ENCODE assay signal across 8 cellular contexts in genomic region chr2:32061973-32062861, GRCh38. TPM values are rescaled to one million over a fixed set of nuclear protein-coding genes. Genes with fewer than 3 reads are reported as not detected.
A peak's percentile ranks its signal among the peaks of the same experiment; 100 is the strongest.
DNase-seq lines count a peak whose midpoint lies in the region; ATAC-seq and TF ChIP-seq lines count a peak whose summit lies in the region.

No MANE protein-coding gene starts in this region.

- DNase-seq in COLO829 (ENCODE audit: low spot score) (peak; percentile 48), HPDE6-E6E7 (ENCODE audit: extremely low spot score) (peak; percentile 60), RWPE2 (ENCODE audit: low spot score) (no peak), dorsolateral prefrontal cortex (peak in 1 of 10 donors; percentile 39), lung (ENCODE audit: low spot score) (peak; percentile 45), NCI-H128 (lab: John Stamatoyannopoulos, UW; ENCODE audit: unreplicated experiment) (no peak)
- no peak for DNase-seq in activated CD4-positive, alpha-beta T cell treated with anti-CD3 and anti-CD28 coated beads, Interleukin-2, amount 50 U/mL, for 4 hours

- H3K9me3 ChIP-seq in RWPE2 (ENCODE audit: severe bottlenecking) (no peaks in the 10 kb centered on the region), lung (ENCODE audit: control insufficient read depth in 2 of 2, insufficient read depth in 1 of 2, low read length in 1 of 2) (no peaks in the 10 kb centered on the region), thymus (ENCODE audit: control insufficient read depth) (no peaks in the 10 kb centered on the region)

- peaks cover 4% of the 10 kb centered on the region for H3K4me1 ChIP-seq in RWPE2 (ENCODE audit: insufficient read depth, poor library complexity, severe bottlenecking)
- H3K4me1 ChIP-seq in lung (ENCODE audit: control insufficient read depth in 2 of 2, insufficient read depth in 2 of 2, low read length in 2 of 2) = peaks cover 2 to 6% of the 10 kb centered on the region in 2 donors
- H3K4me1 ChIP-seq in thymus (ENCODE audit: control insufficient read depth, insufficient read depth, low read length) = peaks cover 2% of the 10 kb centered on the region

- H3K27me3 ChIP-seq in RWPE2 (ENCODE audit: insufficient read depth, poor library complexity, severe bottlenecking) (no peaks in the 10 kb centered on the region), dorsolateral prefrontal cortex (no peaks in the 10 kb centered on the region), lung (ENCODE audit: control insufficient read depth, insufficient read depth) (no peaks in the 10 kb centered on the region), thymus (ENCODE audit: control insufficient read depth, insufficient read depth) (no peaks in the 10 kb centered on the region)

- H3K27ac ChIP-seq in RWPE2 (ENCODE audit: poor library complexity, severe bottlenecking) = peak overlapping the region; percentile 61
- peak overlapping the region in 58 of 59 donors; percentile 16 to 99 (median 96) for H3K27ac ChIP-seq in dorsolateral prefrontal cortex
- peak overlapping the region; percentile 40 to 76 for H3K27ac ChIP-seq in lung (ENCODE audit: low read depth in 1 of 2, low read length in 1 of 2)
- H3K27ac ChIP-seq in thymus (ENCODE audit: low read depth) = no peak overlapping the region

- intact Hi-C loops in dorsolateral prefrontal cortex (cut with DNase I) = loop anchor here (2.0 to 10.0 kb wide), 5 partner anchors 51 to 295 kb away; partner anchors contain the start of genes BIRC6 (in 2 of the 2), SLC30A6 (in 2 of the 2), MEMO1 (in 1 of the 2) and YIPF4 (in 1 of the 2)

- WGBS in lung, 2 donors = 43 to 44% methylated on average over 13 of the region's 13 CpGs
- WGBS in thymus = 51% methylated on average over 13 of the region's 13 CpGs

- ATAC-seq in RWPE2 (ENCODE audit: low read depth) (peak; percentile 15; the same call in 1 of the 3 replicates), lung (ENCODE audit: insufficient read depth, low FRiP score) (no peak)

- no peaks in the 10 kb centered on the region for H3K36me3 ChIP-seq in RWPE2 (ENCODE audit: low read depth)
- peaks cover 0 to 3% of the 10 kb centered on the region in 2 donors for H3K36me3 ChIP-seq in lung (ENCODE audit: control insufficient read depth in 2 of 2, insufficient read depth in 2 of 2, low read length in 2 of 2)
- H3K36me3 ChIP-seq in thymus (ENCODE audit: control insufficient read depth, insufficient read depth) = no peaks in the 10 kb centered on the region

- H3K4me3 ChIP-seq in RWPE2 (ENCODE audit: severe bottlenecking) (peak overlapping the region; percentile 71), dorsolateral prefrontal cortex (peak overlapping the region; percentile 59 to 100 (median 94)), lung (no peak overlapping the region), thymus (ENCODE audit: low read length) (peak overlapping the region; percentile 76)

- TF ChIP-seq CTCF in RWPE2 (IDR thresholded peaks at IDR 0.05; ENCODE audit: poor library complexity, severe bottlenecking) (no peak), dorsolateral prefrontal cortex (IDR thresholded peaks at IDR 0.05 in 54 of 56, conservative IDR thresholded peaks at IDR 0.05 in 2 of 56; ENCODE audit: low read depth in 1 of 56, partially characterized antibody in 56 of 56) (no peak), lung (IDR thresholded peaks at IDR 0.05; ENCODE audit: control extremely low read depth, extremely low read depth) (no peak)

RNA-seq across cellular contexts. Expression of gene SPAST, which starts 1.1 kb away (rescaled TPM):
- total RNA-seq in dorsolateral prefrontal cortex (10 to 100 TPM; 26.1 to 44.9 (median 35.9) TPM), lung (10 to 100 TPM; 12.8 to 30.5 TPM)
- polyA plus RNA-seq in lung (1 to 10 TPM; 4.1 to 6.5 TPM), thymus (12.7 TPM)

RNA-seq across cellular contexts. Expression of gene DPY30, which starts 22.6 kb away (rescaled TPM):
- total RNA-seq in dorsolateral prefrontal cortex (10 to 100 TPM; 36.9 to 75.5 (median 60.6) TPM), lung (10 to 100 TPM; 53.8 to 78.2 TPM)
- polyA plus RNA-seq in lung (100 to 1,000 TPM in 1 of 2 donors, 10 to 100 TPM in 1; 60.0 to 144 TPM), thymus (147 TPM)

RNA-seq across cellular contexts. Expression of gene MEMO1, which starts 51.4 kb away (rescaled TPM):
- total RNA-seq in dorsolateral prefrontal cortex = 10 to 100 TPM; 35.6 to 60.5 (median 46.8) TPM
- total RNA-seq in lung = 10 to 100 TPM; 30.7 to 33.4 TPM
- 10 to 100 TPM; 31.0 to 38.5 TPM for polyA plus RNA-seq in lung
- 62.0 TPM for polyA plus RNA-seq in thymus

Comparison
In these comparisons a context has a peak if more than half of its experiments do, and no peak if none do; other contexts are left out.
1. DNase-seq: peak in COLO829 (single experiment), HPDE6-E6E7 (single experiment) and lung (single experiment); none in RWPE2 (single experiment), NCI-H128 (single experiment) and activated CD4-positive, alpha-beta T cell treated with anti-CD3 and anti-CD28 coated beads, Interleukin-2, amount 50 U/mL, for 4 hours (0 of 2).